ENCODE assay signal across 8 cellular contexts in the genomic region with DNA sequence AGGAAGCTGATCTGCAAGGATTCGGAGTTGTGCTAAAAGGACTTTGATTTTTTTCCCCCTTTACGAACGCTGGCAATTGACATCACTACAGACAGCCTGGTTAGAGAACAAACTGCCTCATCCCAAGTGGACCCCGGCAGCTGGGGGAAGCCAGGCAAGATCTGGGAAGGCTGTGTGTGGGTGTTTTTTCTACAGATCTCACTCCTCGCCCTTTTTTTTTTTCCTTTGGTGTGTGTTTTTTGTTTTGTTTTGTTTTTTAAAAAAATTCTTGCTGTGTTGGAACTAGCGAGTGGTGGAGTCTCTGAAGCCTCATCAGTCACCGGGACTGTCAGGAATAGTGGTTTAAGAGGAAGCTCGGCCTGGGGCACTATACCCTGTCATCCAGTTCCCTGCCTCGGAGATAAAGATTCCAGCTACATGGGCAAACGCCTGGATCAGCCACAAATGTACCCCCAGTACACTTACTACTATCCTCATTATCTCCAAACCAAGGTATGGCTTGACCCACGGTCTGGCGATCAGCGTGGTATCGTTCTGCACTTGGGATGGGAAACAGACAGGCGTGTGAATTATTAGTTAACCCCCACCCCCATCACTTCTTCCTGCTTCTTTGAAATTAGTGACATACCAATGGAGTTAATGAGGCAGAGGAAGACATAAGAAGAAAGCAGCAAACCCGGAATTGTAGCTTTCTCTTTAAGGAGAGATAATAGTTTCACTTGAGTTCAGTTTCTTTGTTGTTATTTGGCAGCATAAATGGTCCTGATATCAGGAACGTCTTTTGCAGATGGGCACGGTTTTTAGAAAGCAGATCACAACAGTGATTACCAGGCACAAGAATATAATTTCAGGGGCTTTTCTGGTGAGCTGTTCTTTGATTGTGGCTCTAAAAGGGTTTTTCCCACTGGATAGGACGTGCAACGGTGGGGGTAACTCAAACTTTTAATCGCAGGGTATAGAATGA. TPM values are rescaled to one million over a fixed set of nuclear protein-coding genes. Genes with fewer than 3 reads are reported as not detected.
DNase-seq lines count a peak whose midpoint lies in the region; ATAC-seq, FAIRE-seq and TF ChIP-seq lines count a peak whose summit lies in the region.

No MANE protein-coding gene starts in this region.

- no peaks in the 10 kb centered on the region for H3K36me3 Mint-ChIP-seq in T-helper 17 cell (ENCODE audit: low read depth)

- POLR2A ChIA-PET in HepG2 (lab: Yijun Ruan, JAX), result no interaction called here

- no peaks in the 10 kb centered on the region for H3K79me2 ChIP-seq in HepG2 (ENCODE audit: insufficient read depth, low read length)

- TF ChIP-seq RAD21 in liver (IDR thresholded peaks at IDR 0.05) (no peak), HepG2 (CRISPR knock-in tag; IDR thresholded peaks at IDR 0.05) (no peak)

- FAIRE-seq in HepG2 (lab: Jason Lieb, UNC), result no peak

- H3K27ac ChIP-seq in liver (ENCODE audit: low read depth in 1 of 2, low read length in 2 of 2) (peak overlapping the region; percentile 0 to 59), HepG2 (ENCODE audit: extremely low read length, insufficient read depth, low read length) (no peak overlapping the region), ovary (peak overlapping the region; percentile 33 to 79)

- peak overlapping the region; percentile 76 for H3K4me3 Mint-ChIP-seq in T-helper 17 cell

- no peaks in the 10 kb centered on the region for H3K9me3 ChIP-seq in liver (ENCODE audit: control insufficient read depth in 4 of 4, low read length in 3 of 4)
- H3K9me3 ChIP-seq in HepG2 (ENCODE audit: low read length), result no peaks in the 10 kb centered on the region
- no peaks in the 10 kb centered on the region for H3K9me3 ChIP-seq in T-helper 17 cell (ENCODE audit: control insufficient read depth, low read length, poor library complexity, severe bottlenecking)
- H3K9me3 ChIP-seq in ovary, result no peaks in the 10 kb centered on the region

- H3K9ac ChIP-seq in liver (ENCODE audit: low read depth in 1 of 2, low read length in 2 of 2) (peak overlapping the region in 1 of 2 donors; percentile 72), HepG2 (ENCODE audit: insufficient read depth, low read depth, low read length) (no peak overlapping the region)

- H3K4me1 ChIP-seq in liver (ENCODE audit: control insufficient read depth in 4 of 4, insufficient read depth in 4 of 4, low read length in 3 of 4), result peaks cover 0 to 12% (median 3%) of the 10 kb centered on the region in 4 donors
- H3K4me1 ChIP-seq in HepG2 (ENCODE audit: insufficient read depth, low read length), result no peaks in the 10 kb centered on the region
- H3K4me1 ChIP-seq in ovary (ENCODE audit: insufficient read depth), result peaks cover 4% of the 10 kb centered on the region

- peaks cover 0 to 11% (median 3%) of the 10 kb centered on the region in 4 donors for H3K27me3 ChIP-seq in liver (ENCODE audit: control insufficient read depth in 4 of 4, insufficient read depth in 4 of 4, low read length in 3 of 4)
- H3K27me3 ChIP-seq in HepG2 (ENCODE audit: control insufficient read depth in 1 of 2, insufficient read depth in 2 of 2, low read length in 2 of 2), result peaks cover 0 to 8% of the 10 kb centered on the region in 2 experiments; a peak in 1 of 5 replicates
- H3K27me3 ChIP-seq in ovary, result no peaks in the 10 kb centered on the region

- H4K20me1 ChIP-seq in HepG2 (ENCODE audit: insufficient read depth, low read length), result no peaks in the 10 kb centered on the region

- CTCF ChIA-PET in HepG2 (lab: Yijun Ruan, JAX; ENCODE audit: low intra/inter-chr PET ratio, low total read pairs), result no interaction called here

- no peak for TF ChIP-seq EP300 in HepG2 (IDR thresholded peaks at IDR 0.05; ENCODE audit: low read depth in 2 of 2, low read length in 2 of 2)
- TF ChIP-seq EP300 in HepG2 (CRISPR knock-in tag; IDR thresholded peaks at IDR 0.05; ENCODE audit: borderline replicate concordance), result no peak
- TF ChIP-seq EP300 in ovary (IDR thresholded peaks at IDR 0.05), result no peak

- TF ChIP-seq POLR2A in HepG2 (IDR thresholded peaks at IDR 0.05; ENCODE audit: insufficient read depth in 1 of 2, low read depth in 2 of 2, low read length in 2 of 2), result no peak
- no peak for TF ChIP-seq POLR2A in ovary (IDR thresholded peaks at IDR 0.05)

- no peak for ATAC-seq in HepG2
- ATAC-seq in HG03039 (IDR thresholded peaks at IDR 0.05; ENCODE audit: unreplicated experiment), result peak; percentile 68
- peak; percentile 42 for ATAC-seq in T-helper 17 cell

- in situ Hi-C loops in HepG2 (cut with HindIII; ENCODE audit: extremely low pct_ligation_motif_present, low pct_unique_long_range_greater_than_20kb), result no loop called here

- H3K27ac Mint-ChIP-seq in T-helper 17 cell, result peak overlapping the region; percentile 83

- H3K27me3 Mint-ChIP-seq in T-helper 17 cell, result peaks cover 26% of the 10 kb centered on the region

- intact Hi-C loops in HepG2 (cut with micrococcal nuclease; ENCODE audit: unreplicated experiment) (no loop called here), ovary (cut with DNase I) (loop anchor here in 2 of 4 donors (5.0 to 10.0 kb wide), 3 partner anchors 51 to 483 kb away; no protein-coding TSS in a partner anchor)

- TF ChIP-seq CTCF in liver (IDR thresholded peaks at IDR 0.05; ENCODE audit: low read depth, low read length, missing input control), result no peak
- TF ChIP-seq CTCF in HepG2 (CRISPR knock-in tag; IDR thresholded peaks at IDR 0.05), result no peak
- no peak for TF ChIP-seq CTCF in ovary (IDR thresholded peaks at IDR 0.05)

- H3K4me2 ChIP-seq in HepG2 (ENCODE audit: low read depth, low read length), result no peak overlapping the region

- H2AFZ ChIP-seq in HepG2 (ENCODE audit: low read length), result no peak overlapping the region

- DNase-seq in HepG2 (ENCODE audit: low spot score) (no peak), T-helper 17 cell (no peak), fibroblast of the conjunctiva (ENCODE audit: low read depth) (peak; percentile 33), ovary (peak; percentile 26 to 51 (median 42)), inferior parietal cortex (ENCODE audit: extremely low spot score) (no peak)
- DNase-seq in activated effector memory CD4-positive, alpha-beta T cell treated with Interleukin-2 at 50 U/mL for 16 hours, result no peak

- H3K36me3 ChIP-seq in liver (ENCODE audit: control insufficient read depth in 4 of 4, insufficient read depth in 3 of 4, low read depth in 1 of 4, low read length in 3 of 4), result no peaks in the 10 kb centered on the region
- H3K36me3 ChIP-seq in HepG2 (replicated peaks in 1 of 2; ENCODE audit: control insufficient read depth in 1 of 2, insufficient read depth in 2 of 2, low read length in 2 of 2), result no peaks in the 10 kb centered on the region
- H3K36me3 ChIP-seq in ovary, result no peaks in the 10 kb centered on the region

- peaks cover 15% of the 10 kb centered on the region for H3K4me1 Mint-ChIP-seq in T-helper 17 cell

- H3K4me3 ChIP-seq in liver (ENCODE audit: low read depth in 1 of 3, low read length in 3 of 3), result peak overlapping the region; percentile 0 to 57 (median 48)
- no peak overlapping the region for H3K4me3 ChIP-seq in HepG2 (replicated peaks in 1 of 3; ENCODE audit: insufficient read depth in 1 of 3, low read depth in 2 of 3, low read length in 3 of 3)
- peak overlapping the region; percentile 53 for H3K4me3 ChIP-seq in ovary

- WGBS in liver, result 10% methylated on average over 21 of the region's 21 CpGs
- 28% methylated on average over 21 of the region's 21 CpGs for WGBS in HepG2 (ENCODE audit: low lambda C conversion rate)
- WGBS in ovary, 3 donors, result 1% methylated on average over 21 of the region's 21 CpGs

- BruUV-seq in HepG2 (replicated peaks; lab: Mats Ljungman, UMichigan), result no TSS peak

TF ChIP-seq in liver, 16 proteins besides CTCF, POLR2A, EP300 and RAD21 (continues in another document):
- no peak for TF ChIP-seq FOXA1 (IDR thresholded peaks at IDR 0.05)
- no peak for TF ChIP-seq FOXA2 (IDR thresholded peaks at IDR 0.05)
- TF ChIP-seq TAF1 (conservative IDR thresholded peaks at IDR 0.05), result no peak
- TF ChIP-seq, protein P1, sequence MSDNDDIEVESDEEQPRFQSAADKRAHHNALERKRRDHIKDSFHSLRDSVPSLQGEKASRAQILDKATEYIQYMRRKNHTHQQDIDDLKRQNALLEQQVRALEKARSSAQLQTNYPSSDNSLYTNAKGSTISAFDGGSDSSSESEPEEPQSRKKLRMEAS (IDR thresholded peaks at IDR 0.05), result no peak

TF ChIP-seq in HepG2, 621 proteins besides CTCF, POLR2A, EP300 and RAD21 (continues in another document):
- TF ChIP-seq ZNF33A (CRISPR knock-in tag; IDR thresholded peaks at IDR 0.05; ENCODE audit: borderline replicate concordance) (no peak), ZNF337 (CRISPR knock-in tag; IDR thresholded peaks at IDR 0.05; ENCODE audit: borderline replicate concordance, low read depth) (no peak), ZFP1 (CRISPR knock-in tag; IDR thresholded peaks at IDR 0.05) (no peak)

RNA-seq across cellular contexts. Expression of a gene that starts 0.7 kb away (rescaled TPM):
- 10 to 100 TPM in 1 of 2 donors, 1 to 10 TPM in 1; 6.8 to 14.9 TPM for total RNA-seq in liver
- 10 to 100 TPM in 1 of 2 donors, 1 to 10 TPM in 1; 1.2 to 11.9 TPM for polyA plus RNA-seq in liver
- total RNA-seq in HepG2 (2016; rRNA removed; fragmentation: Illumina TruSeq; extraction: Trizol), result not detected in 2 replicates
- total RNA-seq in HepG2 (2016; cell fraction: cytosol; rRNA removed; fragmentation: Illumina TruSeq; extraction: Trizol; ENCODE audit: low read depth), result not detected in 2 replicates
- 0.02 TPM in 1 of 2 replicates, not detected in the other for total RNA-seq in HepG2 (2016; cell fraction: insoluble cytoplasmic fraction; rRNA removed; fragmentation: Illumina TruSeq; extraction: Trizol)
- not detected in 2 replicates for total RNA-seq in HepG2 (2016; cell fraction: membrane; rRNA removed; fragmentation: Illumina TruSeq; extraction: Trizol)
- not detected in 2 replicates for total RNA-seq in HepG2 (2016; cell fraction: nucleus; rRNA removed; fragmentation: Illumina TruSeq; extraction: Trizol)
- not detected in 2 replicates for polyA plus RNA-seq in HepG2 (2011; rRNA removed)
- polyA plus RNA-seq in HepG2 (2011; cell fraction: cytosol; rRNA removed), result 0.05 TPM in 1 of 2 replicates, not detected in the other
- not detected in 2 replicates for polyA plus RNA-seq in HepG2 (2011; cell fraction: nucleus; rRNA removed)
- polyA plus RNA-seq in HepG2 (2012), result 0.05 TPM in 1 of 2 replicates, not detected in the other
- polyA plus RNA-seq in HepG2 (2016; cell fraction: cytosol; fragmentation: Illumina TruSeq; extraction: Trizol; ENCODE audit: low read depth), result not detected in 2 replicates
- polyA plus RNA-seq in HepG2 (2016; cell fraction: insoluble cytoplasmic fraction; fragmentation: Illumina TruSeq; extraction: Trizol; ENCODE audit: low read depth), result not detected in 2 replicates
- not detected in 2 replicates for polyA plus RNA-seq in HepG2 (2016; cell fraction: membrane; fragmentation: Illumina TruSeq; extraction: Trizol; ENCODE audit: low read depth)
- polyA plus RNA-seq in HepG2 (2016; cell fraction: nucleus; fragmentation: Illumina TruSeq; extraction: Trizol; ENCODE audit: insufficient read depth, low read depth), result not detected in 2 replicates
- polyA minus RNA-seq in HepG2 (2011; rRNA and poly(A)+ RNA removed; ENCODE audit: low replicate concordance), result 18.6 TPM in 1 of 2 replicates, not detected in the other
- polyA minus RNA-seq in HepG2 (2011; cell fraction: cytosol; rRNA and poly(A)+ RNA removed), result not detected in 2 replicates
- polyA minus RNA-seq in HepG2 (2011; cell fraction: nucleus; rRNA and poly(A)+ RNA removed), result 0.50 and 0.52 TPM in 2 replicates
- 1 to 10 TPM in 1 of 2 donors, under 1 TPM in 1; 0.37 to 1.7 TPM for total RNA-seq in T-helper 17 cell
- 10 to 100 TPM; 41.7 to 79.2 (median 67.2) TPM for total RNA-seq in ovary
- 10 to 100 TPM; 11.6 to 17.1 TPM for polyA plus RNA-seq in ovary

Comparison
In these comparisons a context has a peak if more than half of its experiments do, and no peak if none do; other contexts are left out.
1. H3K4me3 ChIP-seq: peak in liver (3 of 3) and ovary (single experiment); none in HepG2 (0 of 3).
2. DNase-seq: peak in fibroblast of the conjunctiva (single experiment) and ovary (5 of 5); none in HepG2 (single experiment), T-helper 17 cell (0 of 3), activated effector memory CD4-positive, alpha-beta T cell treated with Interleukin-2 at 50 U/mL for 16 hours (single experiment) and inferior parietal cortex (single experiment).